12 cellular contexts compared by ENCODE assay signal in the genomic region with DNA sequence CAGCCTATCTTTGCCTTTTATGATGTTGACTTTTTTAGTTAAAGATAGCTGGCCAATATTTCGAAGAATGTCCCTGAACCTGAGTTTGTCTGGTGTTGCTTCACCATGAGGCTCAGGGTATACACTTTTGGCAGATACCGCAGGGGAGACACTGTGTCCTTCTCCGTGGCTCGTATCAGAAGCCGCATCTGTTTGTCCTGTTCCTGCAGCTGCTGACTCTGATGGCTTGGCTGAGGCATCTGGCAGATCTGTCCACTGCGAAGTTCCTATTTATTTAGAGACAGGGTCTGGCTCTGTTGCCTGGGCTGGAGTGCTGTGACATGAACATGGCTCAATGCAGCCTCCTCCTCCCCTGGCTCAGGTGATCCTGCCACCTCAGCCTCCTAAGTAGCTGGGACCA.
A peak's percentile ranks its signal among the peaks of the same experiment; 100 is the strongest.
DNase-seq lines count a peak whose midpoint lies in the region; ATAC-seq and TF ChIP-seq lines count a peak whose summit lies in the region.
"Had no signal": no experiment of that assay in that cellular context is flagged by ENCODE, and none has a peak within 500 bp of the region (broad histone marks: within the 10 kb centered on the region; RNA-seq: fewer than 3 reads in every experiment).

No MANE protein-coding gene starts in this region.

- intact Hi-C loops in left cardiac atrium (cut with DNase I): loop anchor here in 1 of 2 donors (10.0 kb wide), 1 partner anchor 79 kb away; no protein-coding TSS in a partner anchor
- intact Hi-C loops in gastrocnemius medialis (cut with DNase I; ENCODE audit: low total_unique reads): no loop called here
- intact Hi-C loops in colonic mucosa (cut with DNase I): no loop called here
- intact Hi-C loops in posterior vena cava (cut with DNase I): no loop called here

- TF ChIP-seq CTCF in gastrocnemius medialis (IDR thresholded peaks at IDR 0.05 in 4 of 5, conservative IDR thresholded peaks at IDR 0.05 in 1 of 5) (no peak), colonic mucosa (IDR thresholded peaks at IDR 0.05) (no peak)

- TF ChIP-seq POLR2A in gastrocnemius medialis (IDR thresholded peaks at IDR 0.05): no peak

- peak overlapping the region; percentile 15 to 78 (median 48) for H3K27ac ChIP-seq in gastrocnemius medialis
- no peak overlapping the region for H3K27ac ChIP-seq in colonic mucosa

- H3K9ac ChIP-seq in colonic mucosa (ENCODE audit: low read depth in 2 of 2, low read length in 2 of 2): no peak overlapping the region

- peaks cover 4 to 29% (median 7%) of the 10 kb centered on the region in 3 donors for H3K27me3 ChIP-seq in gastrocnemius medialis
- no peaks in the 10 kb centered on the region for H3K27me3 ChIP-seq in colonic mucosa

- H3K9me3 ChIP-seq in gastrocnemius medialis: no peaks in the 10 kb centered on the region
- no peaks in the 10 kb centered on the region for H3K9me3 ChIP-seq in colonic mucosa

- ATAC-seq in left cardiac atrium: peak; percentile 59 to 74
- ATAC-seq in gastrocnemius medialis: peak; percentile 95 to 97
- ATAC-seq in HG02678 (IDR thresholded peaks at IDR 0.05; ENCODE audit: unreplicated experiment): no peak
- no peak for ATAC-seq in HG03520 (IDR thresholded peaks at IDR 0.05; ENCODE audit: unreplicated experiment)

- in situ Hi-C loops in gastrocnemius medialis (cut with MboI; ENCODE audit: low sequenced_read_pairs in 4 of 4): no loop called here

- no peak overlapping the region for H3K4me3 ChIP-seq in gastrocnemius medialis
- H3K4me3 ChIP-seq in colonic mucosa: no peak overlapping the region

- H3K4me1 ChIP-seq in gastrocnemius medialis (peaks cover 0 to 17% of the 10 kb centered on the region in 2 donors), colonic mucosa (peaks cover 12% of the 10 kb centered on the region)

- H3K36me3 ChIP-seq in gastrocnemius medialis (no peaks in the 10 kb centered on the region), colonic mucosa (no peaks in the 10 kb centered on the region)

- DNase-seq in CMK (ENCODE audit: low read depth) (peak; percentile 64), OCI-M1 (lab: John Stamatoyannopoulos, UW) (peak; percentile 79), left cardiac atrium (peak; percentile 41), gastrocnemius medialis (peak; percentile 86 to 90), colonic mucosa (no peak), posterior vena cava (ENCODE audit: low spot score) (no peak)
- DNase-seq: dermis blood vessel endothelial cell, EL, NCI-H1105 treated with DMSO at 0.1 percent for 48 hours, NCI-H524 treated with DMSO at 0.1 percent for 48 hours had no signal

Comparison
In these comparisons a context has a peak if more than half of its experiments do, and no peak if none do; other contexts are left out.
1. DNase-seq: peak in CMK (single experiment), OCI-M1 (single experiment), left cardiac atrium (single experiment) and gastrocnemius medialis (2 of 2); none in colonic mucosa (single experiment) and posterior vena cava (single experiment).
2. ATAC-seq: peak in left cardiac atrium (2 of 2) and gastrocnemius medialis (2 of 2); none in HG02678 (single experiment) and HG03520 (single experiment).